Comparison of ENCODE assay signal across 32 cellular contexts in genomic region chr9:16899611-16900010, GRCh38. TPM values are rescaled to one million over a fixed set of nuclear protein-coding genes. Genes with fewer than 3 reads are reported as not detected.
A peak's percentile ranks its signal among the peaks of the same experiment; 100 is the strongest.
DNase-seq lines count a peak whose midpoint lies in the region; ATAC-seq, FAIRE-seq and TF ChIP-seq lines count a peak whose summit lies in the region.
"Had no signal": no experiment of that assay in that cellular context is flagged by ENCODE, and none has a peak within 500 bp of the region (broad histone marks: within the 10 kb centered on the region; RNA-seq: fewer than 3 reads in every experiment).

No MANE protein-coding gene starts in this region.

- H3K4me1 Mint-ChIP-seq in astrocyte (ENCODE audit: low read depth, unreplicated experiment): peaks cover 5% of the 10 kb centered on the region
- H3K4me1 Mint-ChIP-seq in activated naive CD8-positive, alpha-beta T cell treated with anti-CD3 and anti-CD28 coated beads for 36 hours: no peaks in the 10 kb centered on the region
- no peaks in the 10 kb centered on the region for H3K4me1 Mint-ChIP-seq in mesothelial cell of epicardium
- H3K4me1 Mint-ChIP-seq: activated naive CD8-positive, alpha-beta T cell treated with anti-CD3 and anti-CD28 coated beads, Interleukin-2, amount 50 U/mL, for 24 hours; B cell; memory B cell had no signal

- FAIRE-seq in astrocyte (lab: Jason Lieb, UNC): no peak
- FAIRE-seq: bronchial epithelial cell, GM12891 had no signal

- peak; percentile 23 for DNase-seq in NCI-H748 (lab: John Stamatoyannopoulos, UW; ENCODE audit: unreplicated experiment)
- DNase-seq in NCI-H748 treated with DMSO at 0.1 percent for 48 hours (lab: John Stamatoyannopoulos, UW): no peak
- DNase-seq in astrocyte (ENCODE audit: low read depth): peak; percentile 10
- peak; percentile 67 for DNase-seq in iris pigment epithelial cell (ENCODE audit: low read depth)
- DNase-seq in activated naive CD8-positive, alpha-beta T cell treated with anti-CD3 and anti-CD28 coated beads for 36 hours: no peak
- no peak for DNase-seq in mesothelial cell of epicardium (ENCODE audit: low spot score in 2 of 2, unreplicated experiment in 2 of 2)
- DNase-seq: 8988T; activated CD4-positive, alpha-beta memory T cell treated with anti-CD3 and anti-CD28 coated beads for 36 hours; activated CD4-positive, CD25-positive, alpha-beta regulatory T cell; activated CD8-positive, alpha-beta memory T cell treated with anti-CD3 and anti-CD28 coated beads, Interleukin-2, amount 50 U/mL, for 48 hours; activated naive CD8-positive, alpha-beta T cell treated with anti-CD3 and anti-CD28 coated beads, Interleukin-2, amount 50 U/mL, for 24 hours; DND-41; esophagus squamous epithelium; kidney glomerular epithelial cell; naive thymus-derived CD4-positive, alpha-beta T cell; NCI-H1105; NCI-H2029; NCI-H345; occipital lobe; Right ventricle myocardium superior; stimulated activated CD4-positive, alpha-beta T cell treated with anti-CD3 and anti-CD28 coated beads, Interleukin-2, amount 100 ng/mL, for 24 hours; T-helper 9 cell; trophoblast cell had no signal

- H3K36me3 ChIP-seq in astrocyte (ENCODE audit: insufficient read depth, low read length): no peaks in the 10 kb centered on the region
- H3K36me3 ChIP-seq: esophagus squamous epithelium, HAP-1 had no signal

- H3K27me3 ChIP-seq in astrocyte (ENCODE audit: insufficient read depth, low read length): no peaks in the 10 kb centered on the region
- H3K27me3 ChIP-seq: esophagus squamous epithelium had no signal

- no peaks in the 10 kb centered on the region for H3K9me3 ChIP-seq in astrocyte (ENCODE audit: insufficient read depth, low read depth, low read length)
- H3K9me3 ChIP-seq: esophagus squamous epithelium, HAP-1 had no signal

- no peaks in the 10 kb centered on the region for H3K4me1 ChIP-seq in astrocyte (ENCODE audit: insufficient read depth, low read length)
- H3K4me1 ChIP-seq: esophagus squamous epithelium, HAP-1 had no signal

- no peak overlapping the region for H2AFZ ChIP-seq in astrocyte (ENCODE audit: low read depth, low read length)

- no peak for ATAC-seq in GM18873 (IDR thresholded peaks at IDR 0.05; ENCODE audit: low FRiP score, unreplicated experiment)
- ATAC-seq in HG03432 (IDR thresholded peaks at IDR 0.05; ENCODE audit: unreplicated experiment): no peak
- ATAC-seq: activated naive CD8-positive, alpha-beta T cell treated with anti-CD3 and anti-CD28 coated beads, Interleukin-2, amount 50 U/mL, for 24 hours; naive thymus-derived CD4-positive, alpha-beta T cell had no signal

- H3K9me3 Mint-ChIP-seq in astrocyte (ENCODE audit: unreplicated experiment) (peaks cover 3% of the 10 kb centered on the region), mesothelial cell of epicardium (peaks cover 7% of the 10 kb centered on the region)
- peaks cover 5% of the 10 kb centered on the region for H3K9me3 Mint-ChIP-seq in activated naive CD8-positive, alpha-beta T cell treated with anti-CD3 and anti-CD28 coated beads for 36 hours

- H3K27ac ChIP-seq in astrocyte (ENCODE audit: low read depth, low read length): no peak overlapping the region
- H3K27ac ChIP-seq: coronary artery, esophagus squamous epithelium had no signal

- no peak overlapping the region for H3K9ac ChIP-seq in astrocyte (ENCODE audit: low read length)

- no peaks in the 10 kb centered on the region for H3K79me2 ChIP-seq in astrocyte (ENCODE audit: insufficient read depth, low read length)

- no peak overlapping the region for H3K4me3 ChIP-seq in astrocyte (ENCODE audit: insufficient read depth, low read depth, low read length)
- H3K4me3 ChIP-seq: coronary artery, esophagus squamous epithelium, HAP-1, smooth muscle cell had no signal

- H3K27ac Mint-ChIP-seq in astrocyte (ENCODE audit: unreplicated experiment) (peak overlapping the region; percentile 59), mesothelial cell of epicardium (no peak overlapping the region)
- H3K27ac Mint-ChIP-seq in activated naive CD8-positive, alpha-beta T cell treated with anti-CD3 and anti-CD28 coated beads for 36 hours: no peak overlapping the region
- H3K27ac Mint-ChIP-seq: activated CD4-positive, alpha-beta memory T cell treated with anti-CD3 and anti-CD28 coated beads for 36 hours; activated naive CD8-positive, alpha-beta T cell treated with anti-CD3 and anti-CD28 coated beads, Interleukin-2, amount 50 U/mL, for 24 hours; B cell; memory B cell; naive thymus-derived CD4-positive, alpha-beta T cell had no signal

- H3K4me2 ChIP-seq in astrocyte (ENCODE audit: low read length): no peak overlapping the region
- H3K4me2 ChIP-seq: smooth muscle cell had no signal

- TF ChIP-seq CTCF in astrocyte (IDR thresholded peaks at IDR 0.05; ENCODE audit: insufficient read depth, low read depth, low read length) (no peak), mesothelial cell of epicardium (IDR thresholded peaks at IDR 0.05; ENCODE audit: unreplicated experiment) (no peak)

- H4K20me1 ChIP-seq in astrocyte (ENCODE audit: insufficient read depth, low read length): no peaks in the 10 kb centered on the region

- H3K27me3 Mint-ChIP-seq in astrocyte (ENCODE audit: low read depth, unreplicated experiment) (no peaks in the 10 kb centered on the region), mesothelial cell of epicardium (ENCODE audit: low read depth) (no peaks in the 10 kb centered on the region)
- H3K27me3 Mint-ChIP-seq in activated naive CD8-positive, alpha-beta T cell treated with anti-CD3 and anti-CD28 coated beads for 36 hours: no peaks in the 10 kb centered on the region
- H3K27me3 Mint-ChIP-seq: activated CD4-positive, alpha-beta memory T cell treated with anti-CD3 and anti-CD28 coated beads for 36 hours; activated naive CD8-positive, alpha-beta T cell treated with anti-CD3 and anti-CD28 coated beads, Interleukin-2, amount 50 U/mL, for 24 hours; B cell; memory B cell; naive thymus-derived CD4-positive, alpha-beta T cell had no signal

- H3K4me3 Mint-ChIP-seq in astrocyte (ENCODE audit: unreplicated experiment): no peak overlapping the region
- H3K4me3 Mint-ChIP-seq in activated naive CD8-positive, alpha-beta T cell treated with anti-CD3 and anti-CD28 coated beads for 36 hours: no peak overlapping the region
- H3K4me3 Mint-ChIP-seq in mesothelial cell of epicardium: no peak overlapping the region
- H3K4me3 Mint-ChIP-seq: activated CD4-positive, alpha-beta memory T cell treated with anti-CD3 and anti-CD28 coated beads for 36 hours; activated naive CD8-positive, alpha-beta T cell treated with anti-CD3 and anti-CD28 coated beads, Interleukin-2, amount 50 U/mL, for 24 hours; B cell; memory B cell; naive thymus-derived CD4-positive, alpha-beta T cell had no signal

- H3K36me3 Mint-ChIP-seq in astrocyte (ENCODE audit: low read depth, unreplicated experiment) (peaks cover 2% of the 10 kb centered on the region), mesothelial cell of epicardium (no peaks in the 10 kb centered on the region)
- H3K36me3 Mint-ChIP-seq in activated naive CD8-positive, alpha-beta T cell treated with anti-CD3 and anti-CD28 coated beads for 36 hours: no peaks in the 10 kb centered on the region
- H3K36me3 Mint-ChIP-seq: activated CD4-positive, alpha-beta memory T cell treated with anti-CD3 and anti-CD28 coated beads for 36 hours; memory B cell had no signal

RNA-seq across cellular contexts. Expression of gene BNC2, which starts 29.1 kb away (rescaled TPM):
- total RNA-seq in astrocyte: 38.0 and 47.4 TPM in 2 replicates
- not detected for total RNA-seq in activated naive CD8-positive, alpha-beta T cell treated with anti-CD3 and anti-CD28 coated beads for 36 hours
- total RNA-seq in mesothelial cell of epicardium: 45.1 to 52.1 TPM (median 46.4 TPM) in 3 replicates
- total RNA-seq: activated CD4-positive, alpha-beta memory T cell treated with anti-CD3 and anti-CD28 coated beads for 36 hours; B cell had no signal

Comparison
In these comparisons a context has a peak if more than half of its experiments do, and no peak if none do; other contexts are left out.
1. DNase-seq: peak in NCI-H748 (single experiment), astrocyte (single experiment) and iris pigment epithelial cell (single experiment); none in NCI-H748 treated with DMSO at 0.1 percent for 48 hours (single experiment), activated naive CD8-positive, alpha-beta T cell treated with anti-CD3 and anti-CD28 coated beads for 36 hours (single experiment) and mesothelial cell of epicardium (0 of 2).
2. RNA of gene BNC2, which starts 29.1 kb away (total RNA-seq): 45.1 to 52.1 TPM in mesothelial cell of epicardium and 38.0 to 47.4 TPM in astrocyte; not detected in activated naive CD8-positive, alpha-beta T cell treated with anti-CD3 and anti-CD28 coated beads for 36 hours; every median in the first group is over 10 times any median in the second.